In the genomic region with DNA sequence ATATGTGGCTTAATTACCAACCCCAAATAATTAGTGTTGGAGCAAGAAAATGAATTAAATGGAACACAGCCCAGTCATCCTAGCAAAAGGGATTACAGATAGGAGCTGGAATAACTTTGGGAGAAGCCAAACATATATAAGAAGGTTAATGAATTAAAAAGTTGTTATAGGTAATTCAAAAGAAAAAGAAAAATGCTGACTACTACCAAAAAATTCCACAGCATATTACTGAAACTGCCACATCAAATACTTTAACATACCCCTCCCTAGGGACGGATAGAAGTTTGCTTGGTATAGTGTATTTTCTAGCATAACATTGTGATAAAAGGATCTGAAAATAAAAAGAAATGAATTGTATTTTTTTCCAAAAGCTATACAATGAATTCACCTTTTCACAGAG, we compare ENCODE assay signal across 1 cellular context.
TF ChIP-seq lines count a peak whose summit lies in the region.

No MANE protein-coding gene starts in this region.

TF ChIP-seq in HepG2, 621 proteins besides CTCF, POLR2A, EP300 and RAD21 (continued from another document):
- TF ChIP-seq, protein P1, sequence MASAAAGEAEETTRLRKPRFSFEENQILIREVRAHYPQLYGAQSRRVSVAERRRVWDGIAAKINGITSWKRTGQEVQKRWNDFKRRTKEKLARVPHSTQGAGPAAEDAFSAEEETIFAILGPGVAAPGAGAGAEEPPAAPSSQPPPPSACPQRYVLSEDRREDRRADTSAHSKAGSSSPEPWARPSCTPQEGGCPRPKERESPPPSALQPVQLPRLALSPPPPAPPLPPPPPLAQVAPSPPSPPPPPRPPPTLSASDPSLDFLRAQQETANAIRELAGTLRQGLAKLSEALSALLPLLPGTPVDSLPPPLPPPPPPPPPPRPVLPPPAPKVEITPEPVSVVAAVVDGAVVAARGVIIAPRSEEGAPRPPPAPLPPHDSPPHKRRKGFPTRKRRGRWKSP (CRISPR knock-in tag; IDR thresholded peaks at IDR 0.05) = no peak
- TF ChIP-seq SNRNP70 (IDR thresholded peaks at IDR 0.05; ENCODE audit: low read depth, low read length) = no peak
